In genomic region chr12:116525418-116526001, GRCh38 we compare ENCODE assay signal across 9 cellular contexts. TPM values are rescaled to one million over a fixed set of nuclear protein-coding genes. Genes with fewer than 3 reads are reported as not detected.
DNase-seq lines count a peak whose midpoint lies in the region; ATAC-seq and TF ChIP-seq lines count a peak whose summit lies in the region.
"Had no signal": no experiment of that assay in that cellular context is flagged by ENCODE, and none has a peak within 500 bp of the region (broad histone marks: within the 10 kb centered on the region; RNA-seq: fewer than 3 reads in every experiment).

No MANE protein-coding gene starts in this region.

- peak; percentile 78 to 88 (median 85) for ATAC-seq in psoas muscle
- ATAC-seq in GM18505 (IDR thresholded peaks at IDR 0.05; ENCODE audit: unreplicated experiment) = no peak

- no peaks in the 10 kb centered on the region for H3K27me3 ChIP-seq in cardiac muscle cell
- no peaks in the 10 kb centered on the region for H3K27me3 ChIP-seq in psoas muscle (ENCODE audit: insufficient read depth in 3 of 3, low read length in 2 of 3)
- H3K27me3 ChIP-seq in SJCRH30 = no peaks in the 10 kb centered on the region

- H3K4me3 ChIP-seq in cardiac muscle cell (no peak overlapping the region), psoas muscle (peak overlapping the region; percentile 32), SJCRH30 (no peak overlapping the region)

- H3K9me3 ChIP-seq in cardiac muscle cell (ENCODE audit: low read depth) = no peaks in the 10 kb centered on the region
- no peaks in the 10 kb centered on the region for H3K9me3 ChIP-seq in psoas muscle
- H3K9me3 ChIP-seq in SJCRH30 (replicated peaks) = no peaks in the 10 kb centered on the region

- TF ChIP-seq CTCF in cardiac muscle cell (IDR thresholded peaks at IDR 0.05; ENCODE audit: low read depth, low read length) = peak; percentile 4
- no peak for TF ChIP-seq CTCF in psoas muscle (IDR thresholded peaks at IDR 0.05)

- no peak for TF ChIP-seq POLR2A in GM18505 (IDR thresholded peaks at IDR 0.05; ENCODE audit: borderline replicate concordance, extremely low read depth, insufficient read depth, insufficient read length)

- no peak overlapping the region for H3K27ac ChIP-seq in cardiac muscle cell
- H3K27ac ChIP-seq in psoas muscle = peak overlapping the region; percentile 58
- H3K27ac ChIP-seq in SJCRH30 = no peak overlapping the region

- WGBS in psoas muscle, 3 donors = 19 to 24% (median 21%) methylated on average over 15 of the region's 15 CpGs

- intact Hi-C loops in psoas muscle (cut with DNase I) = no loop called here

- H3K4me1 ChIP-seq in cardiac muscle cell (ENCODE audit: low read depth) (peaks cover 11% of the 10 kb centered on the region), psoas muscle (peaks cover 11% of the 10 kb centered on the region), SJCRH30 (no peaks in the 10 kb centered on the region)

- H3K36me3 ChIP-seq in cardiac muscle cell = no peaks in the 10 kb centered on the region
- no peaks in the 10 kb centered on the region for H3K36me3 ChIP-seq in psoas muscle (ENCODE audit: insufficient read depth in 1 of 2, low read depth in 1 of 2)
- H3K36me3 ChIP-seq in SJCRH30 = no peaks in the 10 kb centered on the region

- DNase-seq in Daoy (ENCODE audit: low read depth) = peak; percentile 94
- DNase-seq in SW480 (ENCODE audit: low spot score) = peak; percentile 64
- DNase-seq in cardiac muscle cell (ENCODE audit: low read depth in 1 of 2, low spot score in 1 of 2) = peak in 1 of 2 donors; percentile 91
- peak; percentile 74 to 80 for DNase-seq in psoas muscle
- DNase-seq in NCI-H187 treated with DMSO at 0.1 percent for 48 hours (lab: John Stamatoyannopoulos, UW) = no peak
- DNase-seq in SJCRH30 = no peak
- no peak for DNase-seq in pons (ENCODE audit: low spot score)
- DNase-seq: naive B cell had no signal

RNA-seq across cellular contexts. Expression of gene MAP1LC3B2, which starts 33.7 kb away (rescaled TPM):
- total RNA-seq in Daoy (2014; rRNA removed; shearing (Covaris generic)) = 0.17 TPM in 1 of 2 replicates, not detected in the other
- total RNA-seq in cardiac muscle cell (2.3 and 2.4 TPM in 2 replicates), psoas muscle (1 to 10 TPM; 1.4 to 4.1 (median 1.8) TPM)
- polyA plus RNA-seq in cardiac muscle cell (7.2 and 14.9 TPM in 2 replicates), psoas muscle (1 to 10 TPM; 2.2 to 9.2 (median 4.3) TPM)
- not detected in 2 replicates for total RNA-seq in SJCRH30 (2014; rRNA removed; shearing (Covaris generic))

Comparison
In these comparisons a context has a peak if more than half of its experiments do, and no peak if none do; other contexts are left out.
1. DNase-seq: peak in Daoy (single experiment), SW480 (single experiment) and psoas muscle (2 of 2); none in NCI-H187 treated with DMSO at 0.1 percent for 48 hours (single experiment), SJCRH30 (0 of 2) and pons (single experiment).